In the genomic region with DNA sequence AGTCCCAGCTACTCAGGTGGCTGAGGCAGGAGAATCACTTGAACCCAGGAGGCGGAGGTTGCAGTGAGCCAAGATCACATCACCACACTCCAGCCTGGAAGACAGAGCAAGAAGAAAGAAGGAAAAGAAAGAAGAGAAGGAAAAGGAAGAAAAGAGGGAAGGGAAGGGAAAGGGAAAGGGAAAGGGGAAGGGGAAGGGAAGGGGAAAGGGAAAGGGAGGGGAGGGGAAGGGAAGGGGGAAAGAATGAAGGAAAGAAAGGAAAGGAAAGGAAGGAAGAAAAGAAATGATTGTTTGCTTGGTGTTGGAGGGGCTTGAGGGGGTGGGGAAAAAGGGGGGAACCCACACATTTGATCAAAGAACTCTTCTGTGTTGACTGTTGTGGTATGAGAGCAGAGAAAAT, we compare ENCODE assay signal across 1 cellular context.
TF ChIP-seq lines count a peak whose summit lies in the region.

No MANE protein-coding gene starts in this region.

TF ChIP-seq in HepG2, 621 proteins besides CTCF, POLR2A, EP300 and RAD21:
- TF ChIP-seq, protein P1, sequence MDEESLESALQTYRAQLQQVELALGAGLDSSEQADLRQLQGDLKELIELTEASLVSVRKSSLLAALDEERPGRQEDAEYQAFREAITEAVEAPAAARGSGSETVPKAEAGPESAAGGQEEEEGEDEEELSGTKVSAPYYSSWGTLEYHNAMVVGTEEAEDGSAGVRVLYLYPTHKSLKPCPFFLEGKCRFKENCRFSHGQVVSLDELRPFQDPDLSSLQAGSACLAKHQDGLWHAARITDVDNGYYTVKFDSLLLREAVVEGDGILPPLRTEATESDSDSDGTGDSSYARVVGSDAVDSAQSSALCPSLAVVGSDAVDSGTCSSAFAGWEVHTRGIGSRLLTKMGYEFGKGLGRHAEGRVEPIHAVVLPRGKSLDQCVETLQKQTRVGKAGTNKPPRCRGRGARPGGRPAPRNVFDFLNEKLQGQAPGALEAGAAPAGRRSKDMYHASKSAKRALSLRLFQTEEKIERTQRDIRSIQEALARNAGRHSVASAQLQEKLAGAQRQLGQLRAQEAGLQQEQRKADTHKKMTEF (CRISPR knock-in tag; IDR thresholded peaks at IDR 0.05): no peak
- TF ChIP-seq TBP (CRISPR knock-in tag; IDR thresholded peaks at IDR 0.05): no peak
- no peak for TF ChIP-seq RNF2 (conservative IDR thresholded peaks at IDR 0.05; ENCODE audit: low read depth)
- no peak for TF ChIP-seq SALL1 (CRISPR knock-in tag; IDR thresholded peaks at IDR 0.05)
- no peak for TF ChIP-seq ZNF350 (CRISPR knock-in tag; IDR thresholded peaks at IDR 0.05; ENCODE audit: borderline replicate concordance, low read depth)
- TF ChIP-seq TCF12 (IDR thresholded peaks at IDR 0.05): no peak
- TF ChIP-seq TCF12 (CRISPR knock-in tag; IDR thresholded peaks at IDR 0.05): no peak
- peak; percentile 17 for TF ChIP-seq HNRNPK (IDR thresholded peaks at IDR 0.05; ENCODE audit: low read depth, low read length, poor library complexity, severe bottlenecking)
TF ChIP-seq in HepG2: peak in this region for 1.
